In genomic region chr9:81605154-81605670, GRCh38 we compare ENCODE assay signal across 24 cellular contexts.
DNase-seq lines count a peak whose midpoint lies in the region; ATAC-seq and TF ChIP-seq lines count a peak whose summit lies in the region.
"Had no signal": no experiment of that assay in that cellular context is flagged by ENCODE, and none has a peak within 500 bp of the region (broad histone marks: within the 10 kb centered on the region; RNA-seq: fewer than 3 reads in every experiment).

No MANE protein-coding gene starts in this region.

- H3K27me3 Mint-ChIP-seq in endothelial cell (ENCODE audit: unreplicated experiment), result peaks cover 6% of the 10 kb centered on the region
- H3K27me3 Mint-ChIP-seq: activated naive CD8-positive, alpha-beta T cell treated with anti-CD3 and anti-CD28 coated beads, Interleukin-2, amount 10 ng/mL, durations not matched to agents 7 days and 5 days; dendritic cell treated with granulocyte-macrophage colony-stimulating factor and Interleukin-4, amounts not matched to agents 40 ng/mL and 50 ng/mL, for 4 days had no signal

- H3K27ac ChIP-seq in gastrocnemius medialis, result peak overlapping the region in 3 of 4 donors; percentile 38 to 49 (median 40)
- H3K27ac ChIP-seq: BLaER1, gastroesophageal sphincter, GM23248, skin epidermis had no signal

- no peaks in the 10 kb centered on the region for H3K27me3 ChIP-seq in gastrocnemius medialis
- H3K27me3 ChIP-seq: BLaER1, gastroesophageal sphincter had no signal

- ATAC-seq in gastrocnemius medialis (no peak), GM21381 (IDR thresholded peaks at IDR 0.05; ENCODE audit: unreplicated experiment) (no peak), GM18867 (IDR thresholded peaks at IDR 0.05; ENCODE audit: unreplicated experiment) (no peak)
- ATAC-seq: gastroesophageal sphincter, left lobe of liver had no signal

- TF ChIP-seq CTCF in endothelial cell (IDR thresholded peaks at IDR 0.05; ENCODE audit: unreplicated experiment) (no peak), gastrocnemius medialis (IDR thresholded peaks at IDR 0.05 in 4 of 5, conservative IDR thresholded peaks at IDR 0.05 in 1 of 5) (no peak)

- H3K4me3 Mint-ChIP-seq in endothelial cell (ENCODE audit: unreplicated experiment), result peak overlapping the region; percentile 72
- H3K4me3 Mint-ChIP-seq: activated naive CD8-positive, alpha-beta T cell treated with anti-CD3 and anti-CD28 coated beads, Interleukin-2, amount 10 ng/mL, durations not matched to agents 7 days and 5 days; dendritic cell treated with granulocyte-macrophage colony-stimulating factor and Interleukin-4, amounts not matched to agents 40 ng/mL and 50 ng/mL, for 4 days; endodermal cell; immature natural killer cell had no signal

- no peaks in the 10 kb centered on the region for H3K9me3 Mint-ChIP-seq in endothelial cell (ENCODE audit: unreplicated experiment)
- H3K9me3 Mint-ChIP-seq: dendritic cell treated with granulocyte-macrophage colony-stimulating factor and Interleukin-4, amounts not matched to agents 40 ng/mL and 50 ng/mL, for 4 days; immature natural killer cell had no signal

- no peak for TF ChIP-seq POLR2A in gastrocnemius medialis (IDR thresholded peaks at IDR 0.05)

- intact Hi-C loops in gastrocnemius medialis (cut with DNase I; ENCODE audit: low total_unique reads), result no loop called here

- peaks cover 34 to 38% of the 10 kb centered on the region in 2 donors for H3K4me1 ChIP-seq in gastrocnemius medialis

- no peaks in the 10 kb centered on the region for H3K9me3 ChIP-seq in gastrocnemius medialis
- H3K9me3 ChIP-seq: gastroesophageal sphincter had no signal

- no peak overlapping the region for H3K27ac Mint-ChIP-seq in endothelial cell (ENCODE audit: unreplicated experiment)
- H3K27ac Mint-ChIP-seq: activated naive CD8-positive, alpha-beta T cell treated with anti-CD3 and anti-CD28 coated beads, Interleukin-2, amount 10 ng/mL, durations not matched to agents 7 days and 5 days; dendritic cell treated with granulocyte-macrophage colony-stimulating factor and Interleukin-4, amounts not matched to agents 40 ng/mL and 50 ng/mL, for 4 days; endodermal cell had no signal

- in situ Hi-C loops in gastrocnemius medialis (cut with MboI; ENCODE audit: low sequenced_read_pairs in 4 of 4), result no loop called here

- H3K4me3 ChIP-seq in gastrocnemius medialis, result no peak overlapping the region
- H3K4me3 ChIP-seq: BLaER1, gastroesophageal sphincter, GM23248, skin epidermis had no signal

- H3K36me3 Mint-ChIP-seq in endothelial cell (ENCODE audit: low read depth, unreplicated experiment), result peaks cover 66% of the 10 kb centered on the region
- H3K36me3 Mint-ChIP-seq: activated naive CD8-positive, alpha-beta T cell treated with anti-CD3 and anti-CD28 coated beads, Interleukin-2, amount 10 ng/mL, durations not matched to agents 7 days and 5 days had no signal

- H3K4me1 Mint-ChIP-seq in endothelial cell (ENCODE audit: unreplicated experiment), result peaks cover 49% of the 10 kb centered on the region

- DNase-seq in DMS153 (lab: John Stamatoyannopoulos, UW), result peak; percentile 62
- peak; percentile 23 for DNase-seq in NCI-H2196 treated with DMSO at 0.1 percent for 48 hours (lab: John Stamatoyannopoulos, UW; ENCODE audit: unreplicated experiment)
- no peak for DNase-seq in endothelial cell (ENCODE audit: low spot score)
- no peak for DNase-seq in gastrocnemius medialis
- no peak for DNase-seq in NCI-H345 treated with DMSO at 0.1 percent for 48 hours (lab: John Stamatoyannopoulos, UW; ENCODE audit: unreplicated experiment)
- DNase-seq in stimulated activated CD8-positive, alpha-beta memory T cell treated with anti-CD3 and anti-CD28 coated beads, Interleukin-4, amount 100 ng/mL, for 48 hours, result no peak
- DNase-seq: activated CD4-positive, alpha-beta T cell treated with anti-CD3 and anti-CD28 coated beads for 4 hours; activated effector memory CD4-positive, alpha-beta T cell treated with anti-CD3 and anti-CD28 coated beads, Interleukin-2, amount 50 U/mL, for 16 hours; activated naive CD8-positive, alpha-beta T cell treated with anti-CD3 and anti-CD28 coated beads, Interleukin-2, amount 10 ng/mL, durations not matched to agents 7 days and 5 days; caudate nucleus; endodermal cell; GM23248; hypothalamus; immature natural killer cell; Kasumi-1; NCI-H146; OCI-M1 had no signal

- H3K36me3 ChIP-seq in gastrocnemius medialis, result peaks cover 0 to 14% of the 10 kb centered on the region in 2 donors

Comparison
In these comparisons a context has a peak if more than half of its experiments do, and no peak if none do; other contexts are left out.
1. DNase-seq: peak in DMS153 (single experiment) and NCI-H2196 treated with DMSO at 0.1 percent for 48 hours (single experiment); none in endothelial cell (single experiment), gastrocnemius medialis (0 of 2), NCI-H345 treated with DMSO at 0.1 percent for 48 hours (single experiment) and stimulated activated CD8-positive, alpha-beta memory T cell treated with anti-CD3 and anti-CD28 coated beads, Interleukin-4, amount 100 ng/mL, for 48 hours (single experiment).